21 cellular contexts compared by ENCODE assay signal in genomic region chr3:140055032-140055791, GRCh38.
"Had no signal": no experiment of that assay in that cellular context is flagged by ENCODE, and none has a peak within 500 bp of the region (broad histone marks: within the 10 kb centered on the region; RNA-seq: fewer than 3 reads in every experiment).

No MANE protein-coding gene starts in this region.

- H3K36me3 Mint-ChIP-seq: natural killer cell had no signal

- H3K4me3 ChIP-seq: dorsolateral prefrontal cortex, gastroesophageal sphincter, heart left ventricle, lower lobe of right lung, pancreas, smooth muscle cell, stomach, thyroid gland, vagina had no signal

- H3K4me1 Mint-ChIP-seq: natural killer cell had no signal

- H3K27ac ChIP-seq: dorsolateral prefrontal cortex, foreskin keratinocyte, gastroesophageal sphincter, heart left ventricle, lower lobe of right lung, pancreas, thyroid gland, vagina had no signal

- H3K4me3 Mint-ChIP-seq: natural killer cell had no signal

- H3K27ac Mint-ChIP-seq: natural killer cell had no signal

- H3K4me2 ChIP-seq: smooth muscle cell had no signal

- DNase-seq: dorsolateral prefrontal cortex; effector CD4-positive, alpha-beta T cell; foreskin keratinocyte; heart left ventricle; hippocampal formation; left ventricle myocardium superior; lower lobe of right lung; natural killer cell; occipital lobe; pancreas; stimulated activated CD4-positive, alpha-beta T cell treated with anti-CD3 and anti-CD28 coated beads, Interleukin-12 subunit alpha, Interleukin-12 subunit beta, amount 100 ng/mL, for 4 hours; stimulated activated CD4-positive, alpha-beta T cell treated with anti-CD3 and anti-CD28 coated beads, Interleukin-1b, Interleukin-23, amount 100 ng/mL, for 48 hours; stimulated activated CD4-positive, alpha-beta T cell treated with anti-CD3 and anti-CD28 coated beads, Interleukin-4, amount 100 ng/mL, for 1 hour; stimulated activated CD8-positive, alpha-beta memory T cell treated with anti-CD3 and anti-CD28 coated beads, Interleukin-4, amount 100 ng/mL, for 48 hours; stimulated activated naive CD4-positive, alpha-beta T cell treated with Interleukin-2 at 50 U/mL for 16 hours; stomach; thyroid gland had no signal

- H3K9me3 ChIP-seq: gastroesophageal sphincter, heart left ventricle, lower lobe of right lung, pancreas, stomach, thyroid gland, vagina had no signal

- H3K27me3 ChIP-seq: dorsolateral prefrontal cortex, foreskin keratinocyte, gastroesophageal sphincter, heart left ventricle, pancreas, stomach, thyroid gland, vagina had no signal

- H3K36me3 ChIP-seq: gastroesophageal sphincter, heart left ventricle, lower lobe of right lung, pancreas, stomach, thyroid gland, vagina had no signal

- H3K4me1 ChIP-seq: foreskin keratinocyte, gastroesophageal sphincter, lower lobe of right lung, pancreas, thyroid gland, vagina had no signal

- ATAC-seq: foreskin keratinocyte, gastroesophageal sphincter, heart left ventricle, left ventricle myocardium superior, lower lobe of right lung, natural killer cell, sciatic nerve had no signal
